8 cellular contexts compared by ENCODE assay signal in the genomic region with DNA sequence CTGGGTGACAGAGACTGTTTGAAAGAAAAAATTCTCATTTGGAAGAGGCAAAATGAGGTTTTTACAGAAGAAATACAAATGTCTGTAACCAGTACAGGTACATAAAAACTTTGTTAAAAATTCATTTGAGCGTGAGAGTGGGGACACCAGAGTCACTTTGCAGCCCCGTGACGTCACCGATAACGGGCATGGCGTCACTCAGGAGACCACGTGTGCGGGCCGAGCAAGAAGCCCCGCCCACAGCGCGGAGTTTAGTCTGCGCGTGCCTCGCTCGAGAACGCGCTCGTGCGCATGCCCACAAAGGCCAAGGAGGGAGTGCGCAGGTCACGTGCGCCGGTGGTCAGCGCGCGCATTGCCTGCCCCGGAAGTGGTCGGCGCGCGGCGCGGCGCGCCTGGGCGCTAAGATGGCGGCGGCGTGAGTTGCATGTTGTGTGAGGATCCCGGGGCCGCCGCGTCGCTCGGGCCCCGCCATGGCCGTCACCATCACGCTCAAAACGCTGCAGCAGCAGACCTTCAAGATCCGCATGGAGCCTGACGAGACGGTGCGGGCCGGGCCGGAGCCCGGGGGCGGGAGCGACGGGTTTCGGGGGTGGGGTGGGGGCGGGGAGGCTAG. TPM values are rescaled to one million over a fixed set of nuclear protein-coding genes. Genes with fewer than 3 reads are reported as not detected.
A peak's percentile ranks its signal among the peaks of the same experiment; 100 is the strongest.
DNase-seq lines count a peak whose midpoint lies in the region; ATAC-seq and TF ChIP-seq lines count a peak whose summit lies in the region.

RAD23A (plus strand) TSS at position 384 of the 613 bp plus-strand sequence; CDS start at position 471, 87 bp downstream.

- ATAC-seq in GM21717 (IDR thresholded peaks at IDR 0.05; ENCODE audit: unreplicated experiment): peak; percentile 53

- DNase-seq in DMS53 (lab: John Stamatoyannopoulos, UW): peak; percentile 98
- DNase-seq in KBM-7: peak; percentile 98
- DNase-seq in activated T-cell treated with anti-CD3 and anti-CD28 coated beads, Interleukin-2, amount 50 U/mL, for 1 hour: peak; percentile 99
- DNase-seq in epithelial cell of proximal tubule (ENCODE audit: low read depth): peak; percentile 64
- peak; percentile 95 for DNase-seq in stimulated activated CD8-positive, alpha-beta memory T cell treated with anti-CD3 and anti-CD28 coated beads, Interleukin-4, amount 100 ng/mL, for 4 hours (ENCODE audit: low read depth in 2 of 2, low spot score in 1 of 2)

- peak within 1 kb of the TSS; percentile 81 for H3K4me3 ChIP-seq in epithelial cell of proximal tubule (ENCODE audit: low read depth, low read length)
- peak within 1 kb of the TSS; percentile 77 to 94 for H3K4me3 ChIP-seq in mucosa of rectum (ENCODE audit: low read length in 2 of 2)

- peak within 1 kb of the TSS; percentile 87 to 89 for H3K27ac ChIP-seq in mucosa of rectum (ENCODE audit: low read depth in 2 of 2, low read length in 2 of 2)

- in situ Hi-C loops in KBM-7 (cut with MboI; ENCODE audit: low pct_unique_long_range_greater_than_20kb, low sequenced_read_pairs): no loop called here

- H3K27me3 ChIP-seq in mucosa of rectum (ENCODE audit: control insufficient read depth in 2 of 2, insufficient read depth in 2 of 2, low read length in 2 of 2): no peaks in the 10 kb centered on the region

- H3K9ac ChIP-seq in mucosa of rectum (ENCODE audit: low read depth in 1 of 2, low read length in 2 of 2): peak within 1 kb of the TSS; percentile 76

- peaks cover 8 to 20% of the 10 kb centered on the region in 2 donors for H3K4me1 ChIP-seq in mucosa of rectum (ENCODE audit: control insufficient read depth in 2 of 2, insufficient read depth in 2 of 2, low read length in 2 of 2)

- no peaks in the 10 kb centered on the region for H3K9me3 ChIP-seq in mucosa of rectum (ENCODE audit: control insufficient read depth in 2 of 2, low read length in 2 of 2)

- peaks cover 51 to 62% of the 10 kb centered on the region in 2 donors for H3K36me3 ChIP-seq in mucosa of rectum (ENCODE audit: control insufficient read depth in 2 of 2, insufficient read depth in 2 of 2, low read length in 2 of 2)

- no peak for TF ChIP-seq CTCF in epithelial cell of proximal tubule (conservative IDR thresholded peaks at IDR 0.05; ENCODE audit: low read depth, low read length)

TF ChIP-seq in PFSK-1, 5 proteins besides CTCF, POLR2A, EP300 and RAD21:
- TF ChIP-seq TAF1 (IDR thresholded peaks at IDR 0.05; ENCODE audit: borderline replicate concordance, insufficient read depth, low read length): peak; percentile 94
- peak; percentile 11; the same call in 1 of the 2 replicates for TF ChIP-seq SIN3A (IDR thresholded peaks at IDR 0.05; ENCODE audit: borderline replicate concordance, insufficient read depth, low read length)
- TF ChIP-seq REST (IDR thresholded peaks at IDR 0.05; ENCODE audit: insufficient read depth in 1 of 2, low read depth in 2 of 2, low read length in 2 of 2): 0 out of 4 replicates have a peak, but pooled peaks of 1 of the 2 experiments have one; percentile 43
- peak; percentile 92 for TF ChIP-seq FOXP2 (optimal IDR thresholded peaks at IDR 0.05; ENCODE audit: borderline replicate concordance, extremely low read depth, extremely low read length, insufficient read depth)
- TF ChIP-seq POLR2AphosphoS5 (IDR thresholded peaks at IDR 0.05; ENCODE audit: low read depth, low read length): peak; percentile 64

RNA-seq across cellular contexts. Expression of gene RAD23A, which starts in this region (rescaled TPM):
- 302 TPM for polyA plus RNA-seq in PFSK-1 (2012; ENCODE audit: insufficient read length, low read depth)
- total RNA-seq in epithelial cell of proximal tubule: 108 and 129 TPM in 2 replicates

Comparison
In these comparisons a context has a peak if more than half of its experiments do, and no peak if none do; other contexts are left out.
1. Peak in every context shown above with its lines: DNase-seq, ATAC-seq, H3K4me3 ChIP-seq and H3K27ac ChIP-seq.